ENCODE assay signal across 1 cellular context in genomic region chr4:153248641-153249198, GRCh38.
TF ChIP-seq lines count a peak whose summit lies in the region.

No MANE protein-coding gene starts in this region.

TF ChIP-seq in GM23338, 12 proteins besides CTCF, POLR2A, EP300 and RAD21 (continued from another document):
- TF ChIP-seq EZH2 (IDR thresholded peaks at IDR 0.05; ENCODE audit: low read depth, unreplicated experiment) (no peak), EZH2phosphoT487 (IDR thresholded peaks at IDR 0.05; ENCODE audit: unreplicated experiment) (no peak), JUNB (IDR thresholded peaks at IDR 0.05; ENCODE audit: unreplicated experiment) (no peak), NANOG (IDR thresholded peaks at IDR 0.05; ENCODE audit: borderline replicate concordance) (no peak), STAT1 (IDR thresholded peaks at IDR 0.05; ENCODE audit: unreplicated experiment) (no peak), ZNF331 (CRISPR knock-in tag; IDR thresholded peaks at IDR 0.05; ENCODE audit: low read depth) (no peak), POLR2AphosphoS5 (IDR thresholded peaks at IDR 0.05; ENCODE audit: low read depth) (no peak), ETS1 (IDR thresholded peaks at IDR 0.05) (no peak), ZNF462 (CRISPR knock-in tag; IDR thresholded peaks at IDR 0.05) (no peak), CREB1 (CRISPR knock-in tag; IDR thresholded peaks at IDR 0.05; ENCODE audit: low read depth) (no peak)
